In the genomic region with DNA sequence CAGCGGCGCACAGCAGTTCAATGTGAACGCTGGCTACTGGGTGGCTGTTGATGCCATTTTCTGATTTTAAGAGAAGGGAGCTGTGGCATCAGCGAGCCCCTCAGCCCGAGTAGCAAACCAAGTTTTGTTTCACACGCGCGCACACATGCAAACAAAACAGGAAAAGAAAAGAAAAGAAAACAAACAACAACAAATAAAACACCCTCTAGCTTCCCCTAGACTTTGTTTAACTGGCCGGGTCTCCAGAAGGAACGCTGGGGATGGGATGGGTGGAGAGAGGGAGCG, we compare ENCODE assay signal across 8 cellular contexts. TPM values are rescaled to one million over a fixed set of nuclear protein-coding genes. Genes with fewer than 3 reads are reported as not detected.
A peak's percentile ranks its signal among the peaks of the same experiment; 100 is the strongest.
DNase-seq lines count a peak whose midpoint lies in the region; ATAC-seq, FAIRE-seq and TF ChIP-seq lines count a peak whose summit lies in the region.

No MANE protein-coding gene starts in this region.

- no peak for DNase-seq in left ventricle myocardium inferior
- no peak for DNase-seq in Right ventricle myocardium inferior (ENCODE audit: missing footprints)
- DNase-seq in bronchial epithelial cell (ENCODE audit: low read depth) = no peak
- no peak for DNase-seq in vagina (ENCODE audit: extremely low spot score in 2 of 2)
- DNase-seq in effector memory CD4-positive, alpha-beta T cell = no peak
- DNase-seq in activated T-cell treated with anti-CD3 and anti-CD28 coated beads for 4 hours = no peak

- peaks cover 77% of the 10 kb centered on the region for H3K4me1 ChIP-seq in left ventricle myocardium inferior
- peaks cover 0 to 66% of the 10 kb centered on the region in 2 donors for H3K4me1 ChIP-seq in muscle layer of duodenum (ENCODE audit: control insufficient read depth in 1 of 2, insufficient read depth in 2 of 2, low read length in 2 of 2)
- H3K4me1 ChIP-seq in vagina = peaks cover 50% of the 10 kb centered on the region
- H3K4me1 ChIP-seq in effector memory CD4-positive, alpha-beta T cell (ENCODE audit: control insufficient read depth, insufficient read depth, low read length, poor library complexity, severe bottlenecking) = peaks cover 15% of the 10 kb centered on the region

- H3K9me3 ChIP-seq in left ventricle myocardium inferior (replicated peaks) (no peaks in the 10 kb centered on the region), muscle layer of duodenum (ENCODE audit: control insufficient read depth in 1 of 2, low read length in 2 of 2) (no peaks in the 10 kb centered on the region), vagina (no peaks in the 10 kb centered on the region)
- H3K9me3 ChIP-seq in effector memory CD4-positive, alpha-beta T cell (ENCODE audit: control insufficient read depth, low read length) = no peaks in the 10 kb centered on the region

- H3K36me3 ChIP-seq in left ventricle myocardium inferior = no peaks in the 10 kb centered on the region
- H3K36me3 ChIP-seq in bronchial epithelial cell (ENCODE audit: control insufficient read depth, insufficient read depth, low read length) = peaks cover 19% of the 10 kb centered on the region
- no peaks in the 10 kb centered on the region for H3K36me3 ChIP-seq in muscle layer of duodenum (ENCODE audit: control insufficient read depth in 1 of 2, insufficient read depth in 2 of 2, low read length in 2 of 2)
- H3K36me3 ChIP-seq in vagina = no peaks in the 10 kb centered on the region
- H3K36me3 ChIP-seq in effector memory CD4-positive, alpha-beta T cell (ENCODE audit: control insufficient read depth, insufficient read depth, low read length) = no peaks in the 10 kb centered on the region

- TF ChIP-seq POLR2A in vagina (IDR thresholded peaks at IDR 0.05) (no peak), GM18505 (IDR thresholded peaks at IDR 0.05; ENCODE audit: borderline replicate concordance, extremely low read depth, insufficient read depth, insufficient read length) (no peak)

- H3K27me3 ChIP-seq in left ventricle myocardium inferior (ENCODE audit: low read depth) = peaks cover 100% of the 10 kb centered on the region
- no peaks in the 10 kb centered on the region for H3K27me3 ChIP-seq in bronchial epithelial cell (ENCODE audit: control insufficient read depth, insufficient read depth, low read length)
- peaks cover 99% of the 10 kb centered on the region for H3K27me3 ChIP-seq in muscle layer of duodenum (ENCODE audit: low read depth, low read length)
- H3K27me3 ChIP-seq in vagina = peaks cover 40% of the 10 kb centered on the region
- peaks cover 55% of the 10 kb centered on the region for H3K27me3 ChIP-seq in effector memory CD4-positive, alpha-beta T cell (replicated peaks; ENCODE audit: control insufficient read depth, insufficient read depth, low read length, poor library complexity, severe bottlenecking)

- intact Hi-C loops in left ventricle myocardium inferior (cut with micrococcal nuclease) (no loop called here), Right ventricle myocardium inferior (cut with DNase I) (no loop called here), vagina (cut with DNase I) (no loop called here)

- TF ChIP-seq CTCF in left ventricle myocardium inferior (IDR thresholded peaks at IDR 0.05; ENCODE audit: borderline replicate concordance) (no peak), bronchial epithelial cell (IDR thresholded peaks at IDR 0.05; ENCODE audit: insufficient read depth, low read length, severe bottlenecking) (no peak), vagina (IDR thresholded peaks at IDR 0.05) (no peak)

- no peak overlapping the region for H3K27ac ChIP-seq in left ventricle myocardium inferior (replicated peaks)
- H3K27ac ChIP-seq in muscle layer of duodenum (ENCODE audit: low read length) = no peak overlapping the region
- peak overlapping the region; percentile 7 for H3K27ac ChIP-seq in vagina
- H3K27ac ChIP-seq in effector memory CD4-positive, alpha-beta T cell (ENCODE audit: insufficient read depth, low read length, poor library complexity, severe bottlenecking) = no peak overlapping the region

- peak overlapping the region; percentile 57 for H3K4me3 ChIP-seq in left ventricle myocardium inferior
- H3K4me3 ChIP-seq in bronchial epithelial cell (ENCODE audit: low read depth, low read length) = peak overlapping the region; percentile 67
- H3K4me3 ChIP-seq in muscle layer of duodenum (ENCODE audit: low read depth in 1 of 2, low read length in 2 of 2) = peak overlapping the region; percentile 5 to 49
- H3K4me3 ChIP-seq in vagina = peak overlapping the region; percentile 37 to 38
- H3K4me3 ChIP-seq in effector memory CD4-positive, alpha-beta T cell (ENCODE audit: insufficient read depth, low read depth, low read length, poor library complexity, severe bottlenecking) = no peak overlapping the region

- FAIRE-seq in bronchial epithelial cell (lab: Jason Lieb, UNC) = no peak

- no peak for ATAC-seq in Right ventricle myocardium inferior
- ATAC-seq in GM18505 (IDR thresholded peaks at IDR 0.05; ENCODE audit: unreplicated experiment) = no peak

RNA-seq across cellular contexts. Expression of gene PAX9, which starts 0.5 kb away (rescaled TPM):
- total RNA-seq in left ventricle myocardium inferior (not detected), Right ventricle myocardium inferior (not detected), bronchial epithelial cell (9.7 and 18.4 TPM in 2 replicates), vagina (1.5 TPM)
